ENCODE assay signal across 24 cellular contexts in the genomic region with DNA sequence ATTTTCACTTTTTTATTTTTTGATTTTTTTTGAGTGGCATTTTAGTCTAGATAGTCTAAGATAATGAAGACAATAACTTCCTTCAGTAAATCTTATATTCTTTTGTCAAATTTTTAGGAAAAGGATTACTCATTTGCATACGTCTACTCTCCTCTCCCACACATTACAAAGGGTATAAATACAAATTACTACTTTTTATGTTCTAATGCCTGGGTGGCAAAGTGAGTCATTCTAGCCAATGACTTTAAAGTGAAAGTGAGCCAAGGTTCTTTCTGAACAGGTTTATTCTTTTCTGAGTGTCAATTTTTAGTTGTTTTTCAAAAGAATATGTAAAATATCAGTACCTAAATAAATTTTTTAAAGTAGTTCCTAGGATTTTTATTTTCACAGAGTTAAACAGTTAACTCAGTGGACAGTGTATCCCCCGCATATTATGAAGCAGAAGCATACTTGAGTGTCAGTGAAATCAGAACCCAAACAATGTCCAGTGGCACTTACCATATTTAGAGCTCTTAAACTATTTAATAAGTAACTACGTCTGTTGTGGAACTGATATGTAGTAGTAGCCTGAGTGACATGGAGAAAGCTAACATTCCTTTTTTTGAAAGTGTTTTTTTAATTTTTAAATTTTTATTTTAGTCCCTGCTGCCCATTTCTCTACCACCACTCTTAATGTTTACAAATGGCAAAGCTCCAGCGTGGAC.
DNase-seq lines count a peak whose midpoint lies in the region; ATAC-seq, FAIRE-seq and TF ChIP-seq lines count a peak whose summit lies in the region.
"Had no signal": no experiment of that assay in that cellular context is flagged by ENCODE, and none has a peak within 500 bp of the region (broad histone marks: within the 10 kb centered on the region; RNA-seq: fewer than 3 reads in every experiment).

No MANE protein-coding gene starts in this region.

- H3K27me3 ChIP-seq in IMR-90 (ENCODE audit: control insufficient read depth, insufficient read depth, low read length) (no peaks in the 10 kb centered on the region), bronchial epithelial cell (ENCODE audit: control insufficient read depth, insufficient read depth, low read length) (no peaks in the 10 kb centered on the region), sigmoid colon (no peaks in the 10 kb centered on the region)
- H3K27me3 ChIP-seq: gastroesophageal sphincter, right atrium auricular region, testis had no signal

- H3K18ac ChIP-seq in IMR-90 (ENCODE audit: low read depth, low read length), result no peak overlapping the region

- no peak overlapping the region for H4K91ac ChIP-seq in IMR-90 (ENCODE audit: insufficient read depth, low read depth, low read length)

- no peak for TF ChIP-seq CTCF in IMR-90 (conservative IDR thresholded peaks at IDR 0.05; ENCODE audit: low read depth, low read length)
- TF ChIP-seq CTCF in bronchial epithelial cell (IDR thresholded peaks at IDR 0.05; ENCODE audit: insufficient read depth, low read length, severe bottlenecking), result no peak
- no peak for TF ChIP-seq CTCF in sigmoid colon (IDR thresholded peaks at IDR 0.05)

- no peak overlapping the region for H3K4me3 ChIP-seq in IMR-90 (ENCODE audit: insufficient read depth, low read depth, low read length)
- H3K4me3 ChIP-seq in bronchial epithelial cell (ENCODE audit: low read depth, low read length), result no peak overlapping the region
- H3K4me3 ChIP-seq in sigmoid colon, result no peak overlapping the region
- H3K4me3 ChIP-seq: gastroesophageal sphincter, right atrium auricular region, testis had no signal

- H2AK9ac ChIP-seq in IMR-90 (replicated peaks; ENCODE audit: low read depth, low read length, poor library complexity), result no peak overlapping the region

- no CpG with 5 or more reads among the region's 4 CpGs for WGBS in IMR-90 (ENCODE audit: extremely low coverage in 2 of 2, insufficient read length in 1 of 2), 2 experiments
- WGBS in sigmoid colon, 2 donors, result 91 to 93% methylated on average over 4 of the region's 4 CpGs

- in situ Hi-C loops in IMR-90 (cut with MboI; ENCODE audit: low sequenced_read_pairs), result no loop called here

- H2AFZ ChIP-seq in IMR-90 (replicated peaks; ENCODE audit: low read length, poor library complexity), result no peak overlapping the region

- H2BK5ac ChIP-seq in IMR-90 (ENCODE audit: low read depth, low read length, poor library complexity, severe bottlenecking), result no peak overlapping the region

- no peak overlapping the region for H2BK120ac ChIP-seq in IMR-90 (ENCODE audit: low read depth, low read length)

- no peak overlapping the region for H3K56ac ChIP-seq in IMR-90 (ENCODE audit: extremely low read depth, insufficient read depth, low read length)

- H3K4ac ChIP-seq in IMR-90 (ENCODE audit: low read depth, low read length), result no peak overlapping the region

- FAIRE-seq in bronchial epithelial cell (lab: Jason Lieb, UNC), result no peak

- H3K14ac ChIP-seq in IMR-90 (replicated peaks; ENCODE audit: low read depth, low read length), result no peak overlapping the region

- no peak overlapping the region for H3K23ac ChIP-seq in IMR-90 (ENCODE audit: low read depth, low read length)

- H3K9ac ChIP-seq in IMR-90 (ENCODE audit: low read depth, low read length), result no peak overlapping the region

- TF ChIP-seq EP300 in sigmoid colon (IDR thresholded peaks at IDR 0.05), result no peak

- no peak overlapping the region for H4K8ac ChIP-seq in IMR-90 (ENCODE audit: low read depth in 2 of 2, low read length in 2 of 2)

- no peak for TF ChIP-seq POLR2A in IMR-90 (IDR thresholded peaks at IDR 0.05; ENCODE audit: low read depth, low read length)
- TF ChIP-seq POLR2A in sigmoid colon (IDR thresholded peaks at IDR 0.05), result no peak

- TF ChIP-seq RAD21 in IMR-90 (IDR thresholded peaks at IDR 0.05; ENCODE audit: low read length), result no peak

- no peak overlapping the region for H3K4me2 ChIP-seq in IMR-90 (ENCODE audit: low read depth, low read length)

- ATAC-seq in IMR-90 (ENCODE audit: low read depth), result no peak
- no peak for ATAC-seq in GM18873 (IDR thresholded peaks at IDR 0.05; ENCODE audit: low FRiP score, unreplicated experiment)
- ATAC-seq: activated CD8-positive, alpha-beta T cell treated with anti-CD3 and anti-CD28 coated beads for 36 hours; activated T-cell treated with anti-CD3 and anti-CD28 coated beads, Interleukin-2, amount 50 U/mL, for 4 hours; gastroesophageal sphincter; left lobe of liver; T-helper 17 cell had no signal

- dilution Hi-C loops in IMR-90 (cut with HindIII; ENCODE audit: low sequenced_read_pairs, unreplicated experiment), result no loop called here

- no peak overlapping the region for H2AK5ac ChIP-seq in IMR-90 (ENCODE audit: low read depth, low read length)

- CTCF ChIA-PET in IMR-90 (lab: Yijun Ruan, JAX), result interaction anchor here (0.6 kb wide), 1 partner anchor 546 kb away, joined by 3 read pairs; no protein-coding TSS in a partner anchor

- intact Hi-C loops in IMR-90 (cut with micrococcal nuclease) (no loop called here), sigmoid colon (cut with DNase I) (no loop called here)

- H3K4me1 ChIP-seq in IMR-90 (ENCODE audit: control insufficient read depth, insufficient read depth, low read length) (no peaks in the 10 kb centered on the region), sigmoid colon (peaks cover 0 to 54% (median 12%) of the 10 kb centered on the region in 4 donors)
- H3K4me1 ChIP-seq: testis had no signal

- H3K27ac ChIP-seq in IMR-90 (ENCODE audit: insufficient read depth, low read length) (no peak overlapping the region), sigmoid colon (peak overlapping the region in 1 of 4 donors; percentile 67)
- H3K27ac ChIP-seq: gastroesophageal sphincter, right atrium auricular region, testis had no signal

- no peaks in the 10 kb centered on the region for H3K9me1 ChIP-seq in IMR-90 (ENCODE audit: insufficient read depth, low read length)

- DNase-seq in DMS53 (lab: John Stamatoyannopoulos, UW), result peak; percentile 70
- peak; percentile 36 for DNase-seq in IMR-90
- peak; percentile 44 for DNase-seq in bronchial epithelial cell (ENCODE audit: low read depth)
- peak; percentile 26 for DNase-seq in kidney glomerular epithelial cell (lab: John Stamatoyannopoulos, UW)
- no peak for DNase-seq in sigmoid colon
- no peak for DNase-seq in NCI-H1436 treated with DMSO at 0.1 percent for 48 hours (lab: John Stamatoyannopoulos, UW)
- DNase-seq in midbrain (lab: John Stamatoyannopoulos, UW), result no peak
- DNase-seq: activated CD8-positive, alpha-beta T cell treated with anti-CD3 and anti-CD28 coated beads for 36 hours; activated naive CD4-positive, alpha-beta T cell treated with anti-CD3 and anti-CD28 coated beads for 36 hours; activated T-cell treated with anti-CD3 and anti-CD28 coated beads, Interleukin-2, amount 50 U/mL, for 4 hours; aorta; CD4-positive, alpha-beta T cell; DMS153; KBM-7; NCI-H1092; NCI-H524 treated with DMSO at 0.1 percent for 48 hours; nucleus accumbens; SHP77; T-helper 17 cell; testis had no signal

- no peaks in the 10 kb centered on the region for H3K9me3 ChIP-seq in IMR-90 (ENCODE audit: control insufficient read depth, insufficient read depth, low read length)
- no peaks in the 10 kb centered on the region for H3K9me3 ChIP-seq in sigmoid colon
- H3K9me3 ChIP-seq: gastroesophageal sphincter, right atrium auricular region, testis had no signal

- H3K36me3 ChIP-seq in IMR-90 (ENCODE audit: control insufficient read depth, insufficient read depth, low read length) (no peaks in the 10 kb centered on the region), bronchial epithelial cell (ENCODE audit: control insufficient read depth, insufficient read depth, low read length) (no peaks in the 10 kb centered on the region), sigmoid colon (no peaks in the 10 kb centered on the region)
- H3K36me3 ChIP-seq: right atrium auricular region had no signal

- no peaks in the 10 kb centered on the region for H4K20me1 ChIP-seq in IMR-90 (ENCODE audit: insufficient read depth, low read length)

- no peaks in the 10 kb centered on the region; a peak in 1 of 4 replicates for H3K79me1 ChIP-seq in IMR-90 (ENCODE audit: low read depth in 1 of 2, low read length in 2 of 2)

- POLR2A ChIA-PET in IMR-90 (lab: Charles Lee; ENCODE audit: unreplicated experiment), result no interaction called here

- H4K5ac ChIP-seq in IMR-90 (ENCODE audit: low read depth, low read length), result no peak overlapping the region

- no TSS peak for BruUV-seq in IMR-90 (replicated peaks; lab: Mats Ljungman, UMichigan)

- no peak overlapping the region for H2BK20ac ChIP-seq in IMR-90 (ENCODE audit: low read depth, low read length)

- H2BK15ac ChIP-seq in IMR-90 (ENCODE audit: low read depth, low read length), result no peak overlapping the region

TF ChIP-seq in IMR-90, 13 proteins besides CTCF, POLR2A, EP300 and RAD21 (continues in another document):
- no peak for TF ChIP-seq RFX5 (IDR thresholded peaks at IDR 0.05; ENCODE audit: low read depth, low read length)
- TF ChIP-seq FOS (IDR thresholded peaks at IDR 0.05; ENCODE audit: low read depth, low read length), result no peak
- TF ChIP-seq MAFK (IDR thresholded peaks at IDR 0.05; ENCODE audit: low read depth, low read length), result no peak
- TF ChIP-seq NFE2L2 (IDR thresholded peaks at IDR 0.05; ENCODE audit: low read depth, low read length), result no peak
- TF ChIP-seq MXI1 (IDR thresholded peaks at IDR 0.05; ENCODE audit: borderline replicate concordance, low read depth, low read length), result no peak
- TF ChIP-seq, protein P1, sequence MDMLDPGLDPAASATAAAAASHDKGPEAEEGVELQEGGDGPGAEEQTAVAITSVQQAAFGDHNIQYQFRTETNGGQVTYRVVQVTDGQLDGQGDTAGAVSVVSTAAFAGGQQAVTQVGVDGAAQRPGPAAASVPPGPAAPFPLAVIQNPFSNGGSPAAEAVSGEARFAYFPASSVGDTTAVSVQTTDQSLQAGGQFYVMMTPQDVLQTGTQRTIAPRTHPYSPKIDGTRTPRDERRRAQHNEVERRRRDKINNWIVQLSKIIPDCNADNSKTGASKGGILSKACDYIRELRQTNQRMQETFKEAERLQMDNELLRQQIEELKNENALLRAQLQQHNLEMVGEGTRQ (IDR thresholded peaks at IDR 0.05; ENCODE audit: low read depth, low read length), result no peak
- no peak for TF ChIP-seq SMC3 (IDR thresholded peaks at IDR 0.05; ENCODE audit: low read depth, low read length)
- TF ChIP-seq RCOR1 (IDR thresholded peaks at IDR 0.05; ENCODE audit: insufficient replicate concordance, low read length), result no peak
- TF ChIP-seq CHD1 (IDR thresholded peaks at IDR 0.05; ENCODE audit: low read depth, low read length), result no peak
- TF ChIP-seq, protein P2, sequence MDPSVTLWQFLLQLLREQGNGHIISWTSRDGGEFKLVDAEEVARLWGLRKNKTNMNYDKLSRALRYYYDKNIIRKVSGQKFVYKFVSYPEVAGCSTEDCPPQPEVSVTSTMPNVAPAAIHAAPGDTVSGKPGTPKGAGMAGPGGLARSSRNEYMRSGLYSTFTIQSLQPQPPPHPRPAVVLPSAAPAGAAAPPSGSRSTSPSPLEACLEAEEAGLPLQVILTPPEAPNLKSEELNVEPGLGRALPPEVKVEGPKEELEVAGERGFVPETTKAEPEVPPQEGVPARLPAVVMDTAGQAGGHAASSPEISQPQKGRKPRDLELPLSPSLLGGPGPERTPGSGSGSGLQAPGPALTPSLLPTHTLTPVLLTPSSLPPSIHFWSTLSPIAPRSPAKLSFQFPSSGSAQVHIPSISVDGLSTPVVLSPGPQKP (IDR thresholded peaks at IDR 0.05; ENCODE audit: borderline replicate concordance, low read depth, low read length), result no peak

Comparison
In these comparisons a context has a peak if more than half of its experiments do, and no peak if none do; other contexts are left out.
1. DNase-seq: peak in DMS53 (single experiment), IMR-90 (single experiment), bronchial epithelial cell (single experiment) and kidney glomerular epithelial cell (single experiment); none in sigmoid colon (single experiment), NCI-H1436 treated with DMSO at 0.1 percent for 48 hours (single experiment) and midbrain (single experiment).